ENCODE assay signal across 18 cellular contexts in the genomic region with DNA sequence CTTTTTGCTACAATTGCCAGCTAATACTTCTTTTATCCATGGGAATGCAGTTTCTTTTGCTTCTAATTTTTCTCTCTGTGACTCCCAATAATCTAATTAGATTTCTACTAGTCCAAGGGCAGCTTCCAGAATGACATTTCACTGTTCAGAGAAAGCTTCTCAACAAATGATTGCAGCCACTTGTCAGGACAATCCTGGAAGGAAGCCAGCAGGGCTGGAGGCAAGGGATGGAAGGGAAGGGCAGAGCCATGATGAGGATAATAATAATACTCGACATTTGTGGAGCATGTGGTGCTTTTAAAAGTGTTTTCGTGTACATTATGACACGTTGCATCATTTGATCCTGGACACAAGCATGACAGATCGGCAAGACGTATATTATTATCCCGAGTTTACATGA. TPM values are rescaled to one million over a fixed set of nuclear protein-coding genes. Genes with fewer than 3 reads are reported as not detected.
DNase-seq lines count a peak whose midpoint lies in the region; ATAC-seq and TF ChIP-seq lines count a peak whose summit lies in the region.
"Had no signal": no experiment of that assay in that cellular context is flagged by ENCODE, and none has a peak within 500 bp of the region (broad histone marks: within the 10 kb centered on the region; RNA-seq: fewer than 3 reads in every experiment).

No MANE protein-coding gene starts in this region.

- H3K4me1 Mint-ChIP-seq in activated T-helper 1 cell treated with anti-CD3 and anti-CD28 coated beads, Interleukin-12 subunit alpha, Interleukin-12 subunit beta, Interleukin-2, Interleukin-4 antibody, amounts not matched to agents 30 ng/mL and 10 ng/mL and 1 ng/mL, durations not matched to agents 14 hours and 24 hours and 36 hours (ENCODE audit: low read depth) = peaks cover 13% of the 10 kb centered on the region
- H3K4me1 Mint-ChIP-seq in activated T-helper 17 cell treated with anti-CD3 and anti-CD28 coated beads, Interleukin-2, amount 50 U/mL, for 72 hours = peaks cover 25% of the 10 kb centered on the region

- H3K36me3 ChIP-seq in cardiac muscle cell (peaks cover 35% of the 10 kb centered on the region), upper lobe of right lung (peaks cover 36% of the 10 kb centered on the region)

- no peaks in the 10 kb centered on the region for H3K27me3 ChIP-seq in cardiac muscle cell
- H3K27me3 ChIP-seq in upper lobe of right lung = no peaks in the 10 kb centered on the region
- H3K27me3 ChIP-seq: hepatocyte, stomach, vagina had no signal

- H3K27ac ChIP-seq in cardiac muscle cell (peak overlapping the region; percentile 75), upper lobe of right lung (no peak overlapping the region)
- H3K27ac ChIP-seq: hepatocyte, stomach, vagina had no signal

- H3K4me1 ChIP-seq in cardiac muscle cell (ENCODE audit: low read depth) (peaks cover 31% of the 10 kb centered on the region), upper lobe of right lung (peaks cover 19% of the 10 kb centered on the region)

- no peak overlapping the region for H3K27ac Mint-ChIP-seq in activated T-helper 1 cell treated with anti-CD3 and anti-CD28 coated beads, Interleukin-12 subunit alpha, Interleukin-12 subunit beta, Interleukin-2, Interleukin-4 antibody, amounts not matched to agents 30 ng/mL and 10 ng/mL and 1 ng/mL, durations not matched to agents 14 hours and 24 hours and 36 hours
- H3K27ac Mint-ChIP-seq in activated T-helper 17 cell treated with anti-CD3 and anti-CD28 coated beads, Interleukin-2, amount 50 U/mL, for 72 hours = no peak overlapping the region
- H3K27ac Mint-ChIP-seq: activated CD8-positive, alpha-beta T cell treated with anti-CD3 and anti-CD28 coated beads, Interleukin-2, amount 10 ng/mL, durations not matched to agents 7 days and 5 days had no signal

- no peaks in the 10 kb centered on the region for H3K9me3 ChIP-seq in cardiac muscle cell (ENCODE audit: low read depth)
- H3K9me3 ChIP-seq in upper lobe of right lung = no peaks in the 10 kb centered on the region
- H3K9me3 ChIP-seq: stomach, vagina had no signal

- DNase-seq in cardiac muscle cell (ENCODE audit: low read depth in 1 of 2, low spot score in 1 of 2) (peak in 1 of 2 donors; percentile 81), Right ventricle myocardium inferior (ENCODE audit: missing footprints) (no peak), NCI-H2227 (lab: John Stamatoyannopoulos, UW; ENCODE audit: unreplicated experiment) (peak; percentile 94), dermis blood vessel endothelial cell (peak; percentile 45), upper lobe of right lung (peak; percentile 37)
- DNase-seq in activated T-helper 1 cell treated with anti-CD3 and anti-CD28 coated beads, Interleukin-12 subunit alpha, Interleukin-12 subunit beta, Interleukin-2, Interleukin-4 antibody, amounts not matched to agents 30 ng/mL and 10 ng/mL and 1 ng/mL, durations not matched to agents 14 hours and 24 hours and 36 hours (ENCODE audit: low spot score) = no peak
- no peak for DNase-seq in stimulated activated naive CD8-positive, alpha-beta T cell treated with anti-CD3 and anti-CD28 coated beads, Interleukin-15, Interleukin-2, amounts not matched to agents 100 U/mL and 50 U/mL, for 24 hours
- DNase-seq: activated CD8-positive, alpha-beta T cell treated with anti-CD3 and anti-CD28 coated beads, Interleukin-2, amount 10 ng/mL, durations not matched to agents 7 days and 5 days; CD8-positive, alpha-beta memory T cell; NCI-H2171 treated with DMSO at 0.1 percent for 48 hours; retina; Right ventricle myocardium superior; stomach had no signal

- ATAC-seq in Right ventricle myocardium inferior (no peak), upper lobe of right lung (no peak)
- ATAC-seq in stimulated activated naive CD8-positive, alpha-beta T cell treated with anti-CD3 and anti-CD28 coated beads, Interleukin-15, Interleukin-2, amounts not matched to agents 100 U/mL and 50 U/mL, for 24 hours = no peak
- ATAC-seq in activated T-helper 17 cell treated with anti-CD3 and anti-CD28 coated beads, Interleukin-2, amount 50 U/mL, for 72 hours (replicated peaks) = no peak
- ATAC-seq: activated CD8-positive, alpha-beta T cell treated with anti-CD3 and anti-CD28 coated beads, Interleukin-2, amount 10 ng/mL, durations not matched to agents 7 days and 5 days had no signal

- H3K4me3 ChIP-seq in cardiac muscle cell = no peak overlapping the region
- H3K4me3 ChIP-seq in upper lobe of right lung = no peak overlapping the region
- H3K4me3 ChIP-seq: hepatocyte, stomach, vagina had no signal

- TF ChIP-seq CTCF in cardiac muscle cell (IDR thresholded peaks at IDR 0.05; ENCODE audit: low read depth, low read length) = no peak
- TF ChIP-seq CTCF in upper lobe of right lung (IDR thresholded peaks at IDR 0.05) = no peak

- intact Hi-C loops in Right ventricle myocardium inferior (cut with DNase I) = no loop called here
- intact Hi-C loops in upper lobe of right lung (cut with DNase I) = no loop called here
- intact Hi-C loops in activated T-helper 1 cell treated with anti-CD3 and anti-CD28 coated beads, Interleukin-12 subunit alpha, Interleukin-12 subunit beta, Interleukin-2, Interleukin-4 antibody, amounts not matched to agents 30 ng/mL and 10 ng/mL and 1 ng/mL, durations not matched to agents 14 hours and 24 hours and 36 hours (cut with micrococcal nuclease) = no loop called here

- no peaks in the 10 kb centered on the region for H3K9me3 Mint-ChIP-seq in activated T-helper 1 cell treated with anti-CD3 and anti-CD28 coated beads, Interleukin-12 subunit alpha, Interleukin-12 subunit beta, Interleukin-2, Interleukin-4 antibody, amounts not matched to agents 30 ng/mL and 10 ng/mL and 1 ng/mL, durations not matched to agents 14 hours and 24 hours and 36 hours
- no peaks in the 10 kb centered on the region for H3K9me3 Mint-ChIP-seq in activated T-helper 17 cell treated with anti-CD3 and anti-CD28 coated beads, Interleukin-2, amount 50 U/mL, for 72 hours
- H3K9me3 Mint-ChIP-seq: CD8-positive, alpha-beta memory T cell had no signal

- H3K36me3 Mint-ChIP-seq in activated T-helper 1 cell treated with anti-CD3 and anti-CD28 coated beads, Interleukin-12 subunit alpha, Interleukin-12 subunit beta, Interleukin-2, Interleukin-4 antibody, amounts not matched to agents 30 ng/mL and 10 ng/mL and 1 ng/mL, durations not matched to agents 14 hours and 24 hours and 36 hours (ENCODE audit: low read depth) = peaks cover 13% of the 10 kb centered on the region
- peaks cover 56% of the 10 kb centered on the region for H3K36me3 Mint-ChIP-seq in activated T-helper 17 cell treated with anti-CD3 and anti-CD28 coated beads, Interleukin-2, amount 50 U/mL, for 72 hours (ENCODE audit: low read depth)

- no peak overlapping the region for H3K4me3 Mint-ChIP-seq in activated T-helper 1 cell treated with anti-CD3 and anti-CD28 coated beads, Interleukin-12 subunit alpha, Interleukin-12 subunit beta, Interleukin-2, Interleukin-4 antibody, amounts not matched to agents 30 ng/mL and 10 ng/mL and 1 ng/mL, durations not matched to agents 14 hours and 24 hours and 36 hours
- no peak overlapping the region for H3K4me3 Mint-ChIP-seq in activated T-helper 17 cell treated with anti-CD3 and anti-CD28 coated beads, Interleukin-2, amount 50 U/mL, for 72 hours
- H3K4me3 Mint-ChIP-seq: activated CD8-positive, alpha-beta T cell treated with anti-CD3 and anti-CD28 coated beads, Interleukin-2, amount 10 ng/mL, durations not matched to agents 7 days and 5 days; CD8-positive, alpha-beta memory T cell had no signal

- no peaks in the 10 kb centered on the region for H3K27me3 Mint-ChIP-seq in activated T-helper 1 cell treated with anti-CD3 and anti-CD28 coated beads, Interleukin-12 subunit alpha, Interleukin-12 subunit beta, Interleukin-2, Interleukin-4 antibody, amounts not matched to agents 30 ng/mL and 10 ng/mL and 1 ng/mL, durations not matched to agents 14 hours and 24 hours and 36 hours (ENCODE audit: insufficient read depth)
- no peaks in the 10 kb centered on the region for H3K27me3 Mint-ChIP-seq in activated T-helper 17 cell treated with anti-CD3 and anti-CD28 coated beads, Interleukin-2, amount 50 U/mL, for 72 hours
- H3K27me3 Mint-ChIP-seq: CD8-positive, alpha-beta memory T cell had no signal

RNA-seq across cellular contexts. Expression of a gene that starts 19.4 kb away (rescaled TPM):
- total RNA-seq in cardiac muscle cell (68.1 and 93.7 TPM in 2 replicates), Right ventricle myocardium inferior (9.8 TPM), dermis blood vessel endothelial cell (304 and 318 TPM in 2 replicates), upper lobe of right lung (167 TPM)
- 90.1 and 139 TPM in 2 replicates for polyA plus RNA-seq in cardiac muscle cell
- 11.9 and 13.5 TPM in 2 replicates for total RNA-seq in activated T-helper 1 cell treated with anti-CD3 and anti-CD28 coated beads, Interleukin-12 subunit alpha, Interleukin-12 subunit beta, Interleukin-2, Interleukin-4 antibody, amounts not matched to agents 30 ng/mL and 10 ng/mL and 1 ng/mL, durations not matched to agents 14 hours and 24 hours and 36 hours
- total RNA-seq in activated T-helper 17 cell treated with anti-CD3 and anti-CD28 coated beads, Interleukin-2, amount 50 U/mL, for 72 hours = 100 to 1,000 TPM in 1 of 2 donors, 10 to 100 TPM in 1; 13.0 to 110 TPM

RNA-seq across cellular contexts. Expression of a gene that starts 37.2 kb away (rescaled TPM):
- total RNA-seq in cardiac muscle cell (262 and 347 TPM in 2 replicates), Right ventricle myocardium inferior (10.5 TPM), dermis blood vessel endothelial cell (1.4 and 6.8 TPM in 2 replicates), upper lobe of right lung (50.6 TPM)
- 393 and 448 TPM in 2 replicates for polyA plus RNA-seq in cardiac muscle cell
- 40.5 and 43.3 TPM in 2 replicates for total RNA-seq in activated T-helper 1 cell treated with anti-CD3 and anti-CD28 coated beads, Interleukin-12 subunit alpha, Interleukin-12 subunit beta, Interleukin-2, Interleukin-4 antibody, amounts not matched to agents 30 ng/mL and 10 ng/mL and 1 ng/mL, durations not matched to agents 14 hours and 24 hours and 36 hours
- total RNA-seq in activated T-helper 17 cell treated with anti-CD3 and anti-CD28 coated beads, Interleukin-2, amount 50 U/mL, for 72 hours = 100 to 1,000 TPM in 1 of 2 donors, 10 to 100 TPM in 1; 38.7 to 119 TPM

RNA-seq across cellular contexts. Expression of a gene that starts 44.2 kb away (rescaled TPM):
- total RNA-seq in cardiac muscle cell (110 and 127 TPM in 2 replicates), Right ventricle myocardium inferior (33.7 TPM), dermis blood vessel endothelial cell (94.3 and 125 TPM in 2 replicates), upper lobe of right lung (67.6 TPM)
- 33.7 and 45.5 TPM in 2 replicates for polyA plus RNA-seq in cardiac muscle cell
- total RNA-seq in activated T-helper 1 cell treated with anti-CD3 and anti-CD28 coated beads, Interleukin-12 subunit alpha, Interleukin-12 subunit beta, Interleukin-2, Interleukin-4 antibody, amounts not matched to agents 30 ng/mL and 10 ng/mL and 1 ng/mL, durations not matched to agents 14 hours and 24 hours and 36 hours = 50.6 and 51.5 TPM in 2 replicates
- 10 to 100 TPM; 51.6 to 66.9 TPM for total RNA-seq in activated T-helper 17 cell treated with anti-CD3 and anti-CD28 coated beads, Interleukin-2, amount 50 U/mL, for 72 hours

RNA-seq across cellular contexts. Expression of a gene that starts 46.9 kb away (rescaled TPM):
- not detected in 2 replicates for total RNA-seq in cardiac muscle cell
- not detected in 2 replicates for polyA plus RNA-seq in cardiac muscle cell
- total RNA-seq in Right ventricle myocardium inferior = not detected
- total RNA-seq in dermis blood vessel endothelial cell = not detected in 2 replicates
- 44.1 TPM for total RNA-seq in upper lobe of right lung
- not detected in 2 replicates for total RNA-seq in activated T-helper 1 cell treated with anti-CD3 and anti-CD28 coated beads, Interleukin-12 subunit alpha, Interleukin-12 subunit beta, Interleukin-2, Interleukin-4 antibody, amounts not matched to agents 30 ng/mL and 10 ng/mL and 1 ng/mL, durations not matched to agents 14 hours and 24 hours and 36 hours
- total RNA-seq in activated T-helper 17 cell treated with anti-CD3 and anti-CD28 coated beads, Interleukin-2, amount 50 U/mL, for 72 hours = not detected
- total RNA-seq: activated CD8-positive, alpha-beta T cell treated with anti-CD3 and anti-CD28 coated beads, Interleukin-2, amount 10 ng/mL, durations not matched to agents 7 days and 5 days; CD8-positive, alpha-beta memory T cell; fibroblast of lung; Right ventricle myocardium superior; T-helper 1 cell treated with Interleukin-12 subunit alpha and Interleukin-12 subunit beta and Interleukin-4 antibody, amounts not matched to agents 30 ng/mL and 1 ng/mL, for 36 hours had no signal
- polyA plus RNA-seq: CD8-positive, alpha-beta memory T cell; fibroblast of lung had no signal

Comparison
In these comparisons a context has a peak if more than half of its experiments do, and no peak if none do; other contexts are left out.
1. DNase-seq: peak in NCI-H2227 (single experiment), dermis blood vessel endothelial cell (single experiment) and upper lobe of right lung (single experiment); none in Right ventricle myocardium inferior (single experiment), activated T-helper 1 cell treated with anti-CD3 and anti-CD28 coated beads, Interleukin-12 subunit alpha, Interleukin-12 subunit beta, Interleukin-2, Interleukin-4 antibody, amounts not matched to agents 30 ng/mL and 10 ng/mL and 1 ng/mL, durations not matched to agents 14 hours and 24 hours and 36 hours (single experiment) and stimulated activated naive CD8-positive, alpha-beta T cell treated with anti-CD3 and anti-CD28 coated beads, Interleukin-15, Interleukin-2, amounts not matched to agents 100 U/mL and 50 U/mL, for 24 hours (single experiment).